In the genomic region with DNA sequence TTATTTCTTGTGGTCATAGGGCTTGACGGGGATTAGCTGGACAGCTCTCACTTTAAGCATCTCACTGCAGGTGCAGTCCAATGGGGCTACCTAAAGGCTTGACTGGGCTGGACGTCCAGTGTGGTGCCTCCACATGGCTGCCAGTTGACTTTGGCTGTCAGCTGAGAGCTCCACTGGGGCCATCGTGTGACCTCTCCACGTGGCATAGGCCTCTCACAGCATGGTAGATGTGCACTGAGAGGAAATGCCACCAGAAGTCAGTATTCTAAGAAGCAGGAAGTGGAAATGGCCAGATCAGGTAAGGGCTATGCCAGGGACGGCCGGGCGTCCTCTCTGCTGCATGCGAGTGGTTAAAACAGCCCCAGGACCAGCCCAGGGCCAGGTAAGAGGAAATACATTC, we compare ENCODE assay signal across 1 cellular context.
TF ChIP-seq lines count a peak whose summit lies in the region.

No MANE protein-coding gene starts in this region.

TF ChIP-seq in HepG2, 621 proteins besides CTCF, POLR2A, EP300 and RAD21:
- TF ChIP-seq MAF1 (CRISPR knock-in tag; IDR thresholded peaks at IDR 0.05; ENCODE audit: borderline replicate concordance), result no peak
- TF ChIP-seq, protein P1, sequence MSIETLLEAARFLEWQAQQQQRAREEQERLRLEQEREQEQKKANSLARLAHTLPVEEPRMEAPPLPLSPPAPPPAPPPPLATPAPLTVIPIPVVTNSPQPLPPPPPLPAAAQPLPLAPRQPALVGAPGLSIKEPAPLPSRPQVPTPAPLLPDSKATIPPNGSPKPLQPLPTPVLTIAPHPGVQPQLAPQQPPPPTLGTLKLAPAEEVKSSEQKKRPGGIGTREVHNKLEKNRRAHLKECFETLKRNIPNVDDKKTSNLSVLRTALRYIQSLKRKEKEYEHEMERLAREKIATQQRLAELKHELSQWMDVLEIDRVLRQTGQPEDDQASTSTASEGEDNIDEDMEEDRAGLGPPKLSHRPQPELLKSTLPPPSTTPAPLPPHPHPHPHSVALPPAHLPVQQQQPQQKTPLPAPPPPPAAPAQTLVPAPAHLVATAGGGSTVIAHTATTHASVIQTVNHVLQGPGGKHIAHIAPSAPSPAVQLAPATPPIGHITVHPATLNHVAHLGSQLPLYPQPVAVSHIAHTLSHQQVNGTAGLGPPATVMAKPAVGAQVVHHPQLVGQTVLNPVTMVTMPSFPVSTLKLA (IDR thresholded peaks at IDR 0.05), result peak; percentile 90
